1 cellular context compared by ENCODE assay signal in genomic region chr19:45171211-45171623, GRCh38.
TF ChIP-seq lines count a peak whose summit lies in the region.

No MANE protein-coding gene starts in this region.

TF ChIP-seq in GM23338, 12 proteins besides CTCF, POLR2A, EP300 and RAD21 (continued from another document):
- TF ChIP-seq REST (IDR thresholded peaks at IDR 0.05; ENCODE audit: unreplicated experiment), result no peak
